In the genomic region with DNA sequence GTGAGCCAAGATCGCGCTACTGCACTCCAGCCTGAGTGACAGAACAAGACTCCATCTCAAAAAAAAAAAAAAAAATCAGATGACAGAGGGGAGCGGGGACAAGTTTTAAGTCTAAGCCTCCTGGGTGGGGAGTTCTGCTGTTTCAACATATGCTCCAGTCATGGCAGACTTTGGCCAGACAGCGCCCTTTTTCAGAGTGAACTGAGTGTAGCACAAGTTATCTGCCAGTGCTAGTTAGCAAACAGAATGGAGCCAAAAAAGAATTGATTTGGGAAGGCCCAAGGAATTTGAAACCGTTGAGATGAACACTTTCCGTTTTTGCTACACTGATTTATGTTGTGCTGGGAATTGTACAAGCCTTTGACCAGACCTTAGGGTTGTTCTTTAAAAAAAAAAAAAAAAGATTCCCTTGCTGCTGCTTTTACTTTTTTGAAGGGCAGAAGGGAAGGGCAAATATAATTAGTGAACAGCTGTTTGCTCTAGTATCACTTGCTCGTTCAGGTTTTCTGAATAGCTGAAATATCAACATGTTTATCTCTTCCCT, we compare ENCODE assay signal across 1 cellular context.
TF ChIP-seq lines count a peak whose summit lies in the region.

No MANE protein-coding gene starts in this region.

TF ChIP-seq in HepG2, 621 proteins besides CTCF, POLR2A, EP300 and RAD21 (continued from another document and continues in another):
- TF ChIP-seq PPARG (CRISPR knock-in tag; conservative IDR thresholded peaks at IDR 0.05) (no peak), ZFP36 (IDR thresholded peaks at IDR 0.05; ENCODE audit: borderline replicate concordance, low read depth, low read length, partially characterized antibody) (no peak), HOXA5 (CRISPR knock-in tag; IDR thresholded peaks at IDR 0.05) (no peak), ZNF564 (CRISPR knock-in tag; IDR thresholded peaks at IDR 0.05) (no peak), HES4 (CRISPR knock-in tag; IDR thresholded peaks at IDR 0.05; ENCODE audit: borderline replicate concordance) (no peak), DMAP1 (CRISPR knock-in tag; IDR thresholded peaks at IDR 0.05) (0 out of 2 replicates have a peak, but pooled peaks have one; percentile 40), ZNF605 (CRISPR knock-in tag; IDR thresholded peaks at IDR 0.05) (no peak), ZNF446 (CRISPR knock-in tag; IDR thresholded peaks at IDR 0.05) (no peak), MXD4 (CRISPR knock-in tag; IDR thresholded peaks at IDR 0.05) (no peak), DNMT1 (CRISPR knock-in tag; IDR thresholded peaks at IDR 0.05) (no peak), HHEX (CRISPR knock-in tag; IDR thresholded peaks at IDR 0.05) (no peak), ZNF781 (CRISPR knock-in tag; IDR thresholded peaks at IDR 0.05; ENCODE audit: borderline replicate concordance, not compliant biosample characterization) (no peak), TEAD2 (CRISPR knock-in tag; IDR thresholded peaks at IDR 0.05) (no peak), ZNF160 (CRISPR knock-in tag; IDR thresholded peaks at IDR 0.05) (no peak), CCAR2 (optimal IDR thresholded peaks at IDR 0.05; ENCODE audit: low read depth, low read length) (no peak), ZNF282 (IDR thresholded peaks at IDR 0.05; ENCODE audit: partially characterized antibody) (no peak), KDM4B (CRISPR knock-in tag; IDR thresholded peaks at IDR 0.05) (no peak), MLLT10 (CRISPR knock-in tag; IDR thresholded peaks at IDR 0.05) (no peak), MTF1 (CRISPR knock-in tag; IDR thresholded peaks at IDR 0.05) (no peak), ATF7-NPFF (CRISPR knock-in tag; IDR thresholded peaks at IDR 0.05; ENCODE audit: low read depth) (no peak), NFE2L2 (IDR thresholded peaks at IDR 0.05; ENCODE audit: low read length) (no peak), ZFYVE20 (CRISPR knock-in tag; IDR thresholded peaks at IDR 0.05; ENCODE audit: borderline replicate concordance, low read depth) (no peak), HNRNPUL1 (IDR thresholded peaks at IDR 0.05; ENCODE audit: low read depth, low read length) (no peak), TP53 (CRISPR knock-in tag; conservative IDR thresholded peaks at IDR 0.05) (no peak), SAP130 (CRISPR knock-in tag; IDR thresholded peaks at IDR 0.05; ENCODE audit: low read depth) (peak; percentile 65), ZNF780A (CRISPR knock-in tag; IDR thresholded peaks at IDR 0.05) (no peak), ZNF382 (CRISPR knock-in tag; IDR thresholded peaks at IDR 0.05; ENCODE audit: borderline replicate concordance) (no peak), ZNF790 (CRISPR knock-in tag; IDR thresholded peaks at IDR 0.05; ENCODE audit: borderline replicate concordance) (no peak), HNF4G (IDR thresholded peaks at IDR 0.05; ENCODE audit: borderline replicate concordance, low read depth, low read length) (peak; percentile 71; the same call in 1 of the 2 replicates), HNF4G (CRISPR knock-in tag; IDR thresholded peaks at IDR 0.05; ENCODE audit: borderline replicate concordance, low read depth) (no peak), HMG20A (CRISPR knock-in tag; IDR thresholded peaks at IDR 0.05; ENCODE audit: borderline replicate concordance) (no peak)
- TF ChIP-seq, protein P1, sequence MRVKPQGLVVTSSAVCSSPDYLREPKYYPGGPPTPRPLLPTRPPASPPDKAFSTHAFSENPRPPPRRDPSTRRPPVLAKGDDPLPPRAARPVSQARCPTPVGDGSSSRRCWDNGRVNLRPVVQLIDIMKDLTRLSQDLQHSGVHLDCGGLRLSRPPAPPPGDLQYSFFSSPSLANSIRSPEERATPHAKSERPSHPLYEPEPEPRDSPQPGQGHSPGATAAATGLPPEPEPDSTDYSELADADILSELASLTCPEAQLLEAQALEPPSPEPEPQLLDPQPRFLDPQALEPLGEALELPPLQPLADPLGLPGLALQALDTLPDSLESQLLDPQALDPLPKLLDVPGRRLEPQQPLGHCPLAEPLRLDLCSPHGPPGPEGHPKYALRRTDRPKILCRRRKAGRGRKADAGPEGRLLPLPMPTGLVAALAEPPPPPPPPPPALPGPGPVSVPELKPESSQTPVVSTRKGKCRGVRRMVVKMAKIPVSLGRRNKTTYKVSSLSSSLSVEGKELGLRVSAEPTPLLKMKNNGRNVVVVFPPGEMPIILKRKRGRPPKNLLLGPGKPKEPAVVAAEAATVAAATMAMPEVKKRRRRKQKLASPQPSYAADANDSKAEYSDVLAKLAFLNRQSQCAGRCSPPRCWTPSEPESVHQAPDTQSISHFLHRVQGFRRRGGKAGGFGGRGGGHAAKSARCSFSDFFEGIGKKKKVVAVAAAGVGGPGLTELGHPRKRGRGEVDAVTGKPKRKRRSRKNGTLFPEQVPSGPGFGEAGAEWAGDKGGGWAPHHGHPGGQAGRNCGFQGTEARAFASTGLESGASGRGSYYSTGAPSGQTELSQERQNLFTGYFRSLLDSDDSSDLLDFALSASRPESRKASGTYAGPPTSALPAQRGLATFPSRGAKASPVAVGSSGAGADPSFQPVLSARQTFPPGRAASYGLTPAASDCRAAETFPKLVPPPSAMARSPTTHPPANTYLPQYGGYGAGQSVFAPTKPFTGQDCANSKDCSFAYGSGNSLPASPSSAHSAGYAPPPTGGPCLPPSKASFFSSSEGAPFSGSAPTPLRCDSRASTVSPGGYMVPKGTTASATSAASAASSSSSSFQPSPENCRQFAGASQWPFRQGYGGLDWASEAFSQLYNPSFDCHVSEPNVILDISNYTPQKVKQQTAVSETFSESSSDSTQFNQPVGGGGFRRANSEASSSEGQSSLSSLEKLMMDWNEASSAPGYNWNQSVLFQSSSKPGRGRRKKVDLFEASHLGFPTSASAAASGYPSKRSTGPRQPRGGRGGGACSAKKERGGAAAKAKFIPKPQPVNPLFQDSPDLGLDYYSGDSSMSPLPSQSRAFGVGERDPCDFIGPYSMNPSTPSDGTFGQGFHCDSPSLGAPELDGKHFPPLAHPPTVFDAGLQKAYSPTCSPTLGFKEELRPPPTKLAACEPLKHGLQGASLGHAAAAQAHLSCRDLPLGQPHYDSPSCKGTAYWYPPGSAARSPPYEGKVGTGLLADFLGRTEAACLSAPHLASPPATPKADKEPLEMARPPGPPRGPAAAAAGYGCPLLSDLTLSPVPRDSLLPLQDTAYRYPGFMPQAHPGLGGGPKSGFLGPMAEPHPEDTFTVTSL (CRISPR knock-in tag; IDR thresholded peaks at IDR 0.05; ENCODE audit: borderline replicate concordance) = no peak
- TF ChIP-seq, protein P2, sequence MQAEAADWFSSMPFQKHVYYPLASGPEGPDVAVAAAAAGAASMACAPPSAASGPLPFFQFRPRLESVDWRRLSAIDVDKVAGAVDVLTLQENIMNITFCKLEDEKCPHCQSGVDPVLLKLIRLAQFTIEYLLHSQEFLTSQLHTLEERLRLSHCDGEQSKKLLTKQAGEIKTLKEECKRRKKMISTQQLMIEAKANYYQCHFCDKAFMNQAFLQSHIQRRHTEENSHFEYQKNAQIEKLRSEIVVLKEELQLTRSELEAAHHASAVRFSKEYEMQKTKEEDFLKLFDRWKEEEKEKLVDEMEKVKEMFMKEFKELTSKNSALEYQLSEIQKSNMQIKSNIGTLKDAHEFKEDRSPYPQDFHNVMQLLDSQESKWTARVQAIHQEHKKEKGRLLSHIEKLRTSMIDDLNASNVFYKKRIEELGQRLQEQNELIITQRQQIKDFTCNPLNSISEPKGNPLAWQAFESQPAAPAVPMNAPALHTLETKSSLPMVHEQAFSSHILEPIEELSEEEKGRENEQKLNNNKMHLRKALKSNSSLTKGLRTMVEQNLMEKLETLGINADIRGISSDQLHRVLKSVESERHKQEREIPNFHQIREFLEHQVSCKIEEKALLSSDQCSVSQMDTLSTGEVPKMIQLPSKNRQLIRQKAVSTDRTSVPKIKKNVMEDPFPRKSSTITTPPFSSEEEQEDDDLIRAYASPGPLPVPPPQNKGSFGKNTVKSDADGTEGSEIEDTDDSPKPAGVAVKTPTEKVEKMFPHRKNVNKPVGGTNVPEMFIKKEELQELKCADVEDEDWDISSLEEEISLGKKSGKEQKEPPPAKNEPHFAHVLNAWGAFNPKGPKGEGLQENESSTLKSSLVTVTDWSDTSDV (CRISPR knock-in tag; IDR thresholded peaks at IDR 0.05) = no peak
- TF ChIP-seq, protein P3, sequence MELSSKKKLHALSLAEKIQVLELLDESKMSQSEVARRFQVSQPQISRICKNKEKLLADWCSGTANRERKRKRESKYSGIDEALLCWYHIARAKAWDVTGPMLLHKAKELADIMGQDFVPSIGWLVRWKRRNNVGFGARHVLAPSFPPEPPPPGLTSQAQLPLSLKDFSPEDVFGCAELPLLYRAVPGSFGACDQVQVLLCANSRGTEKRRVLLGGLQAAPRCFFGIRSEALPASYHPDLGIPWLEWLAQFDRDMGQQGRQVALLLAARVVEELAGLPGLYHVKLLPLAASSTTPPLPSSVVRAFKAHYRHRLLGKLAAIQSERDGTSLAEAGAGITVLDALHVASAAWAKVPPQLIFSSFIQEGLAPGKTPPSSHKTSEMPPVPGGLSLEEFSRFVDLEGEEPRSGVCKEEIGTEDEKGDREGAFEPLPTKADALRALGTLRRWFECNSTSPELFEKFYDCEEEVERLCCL (CRISPR knock-in tag; IDR thresholded peaks at IDR 0.05; ENCODE audit: borderline replicate concordance) = no peak
- TF ChIP-seq, protein P4, sequence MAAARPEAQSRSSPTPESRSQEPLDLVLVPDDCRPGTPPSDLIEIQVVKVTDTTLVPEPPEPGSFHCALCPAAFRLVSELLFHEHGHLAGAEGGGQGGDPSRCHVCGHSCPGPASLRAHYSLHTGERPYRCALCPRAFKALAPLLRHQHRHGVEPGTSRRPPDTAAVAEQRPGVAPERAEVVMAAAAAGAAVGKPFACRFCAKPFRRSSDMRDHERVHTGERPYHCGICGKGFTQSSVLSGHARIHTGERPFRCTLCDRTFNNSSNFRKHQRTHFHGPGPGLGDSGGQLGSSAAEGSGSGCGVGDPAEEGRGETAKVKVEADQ (CRISPR knock-in tag; IDR thresholded peaks at IDR 0.05; ENCODE audit: borderline replicate concordance) = no peak
- TF ChIP-seq, protein P5, sequence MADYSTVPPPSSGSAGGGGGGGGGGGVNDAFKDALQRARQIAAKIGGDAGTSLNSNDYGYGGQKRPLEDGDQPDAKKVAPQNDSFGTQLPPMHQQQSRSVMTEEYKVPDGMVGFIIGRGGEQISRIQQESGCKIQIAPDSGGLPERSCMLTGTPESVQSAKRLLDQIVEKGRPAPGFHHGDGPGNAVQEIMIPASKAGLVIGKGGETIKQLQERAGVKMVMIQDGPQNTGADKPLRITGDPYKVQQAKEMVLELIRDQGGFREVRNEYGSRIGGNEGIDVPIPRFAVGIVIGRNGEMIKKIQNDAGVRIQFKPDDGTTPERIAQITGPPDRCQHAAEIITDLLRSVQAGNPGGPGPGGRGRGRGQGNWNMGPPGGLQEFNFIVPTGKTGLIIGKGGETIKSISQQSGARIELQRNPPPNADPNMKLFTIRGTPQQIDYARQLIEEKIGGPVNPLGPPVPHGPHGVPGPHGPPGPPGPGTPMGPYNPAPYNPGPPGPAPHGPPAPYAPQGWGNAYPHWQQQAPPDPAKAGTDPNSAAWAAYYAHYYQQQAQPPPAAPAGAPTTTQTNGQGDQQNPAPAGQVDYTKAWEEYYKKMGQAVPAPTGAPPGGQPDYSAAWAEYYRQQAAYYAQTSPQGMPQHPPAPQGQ (CRISPR knock-in tag; IDR thresholded peaks at IDR 0.05; ENCODE audit: borderline replicate concordance) = no peak
- TF ChIP-seq, protein P6, sequence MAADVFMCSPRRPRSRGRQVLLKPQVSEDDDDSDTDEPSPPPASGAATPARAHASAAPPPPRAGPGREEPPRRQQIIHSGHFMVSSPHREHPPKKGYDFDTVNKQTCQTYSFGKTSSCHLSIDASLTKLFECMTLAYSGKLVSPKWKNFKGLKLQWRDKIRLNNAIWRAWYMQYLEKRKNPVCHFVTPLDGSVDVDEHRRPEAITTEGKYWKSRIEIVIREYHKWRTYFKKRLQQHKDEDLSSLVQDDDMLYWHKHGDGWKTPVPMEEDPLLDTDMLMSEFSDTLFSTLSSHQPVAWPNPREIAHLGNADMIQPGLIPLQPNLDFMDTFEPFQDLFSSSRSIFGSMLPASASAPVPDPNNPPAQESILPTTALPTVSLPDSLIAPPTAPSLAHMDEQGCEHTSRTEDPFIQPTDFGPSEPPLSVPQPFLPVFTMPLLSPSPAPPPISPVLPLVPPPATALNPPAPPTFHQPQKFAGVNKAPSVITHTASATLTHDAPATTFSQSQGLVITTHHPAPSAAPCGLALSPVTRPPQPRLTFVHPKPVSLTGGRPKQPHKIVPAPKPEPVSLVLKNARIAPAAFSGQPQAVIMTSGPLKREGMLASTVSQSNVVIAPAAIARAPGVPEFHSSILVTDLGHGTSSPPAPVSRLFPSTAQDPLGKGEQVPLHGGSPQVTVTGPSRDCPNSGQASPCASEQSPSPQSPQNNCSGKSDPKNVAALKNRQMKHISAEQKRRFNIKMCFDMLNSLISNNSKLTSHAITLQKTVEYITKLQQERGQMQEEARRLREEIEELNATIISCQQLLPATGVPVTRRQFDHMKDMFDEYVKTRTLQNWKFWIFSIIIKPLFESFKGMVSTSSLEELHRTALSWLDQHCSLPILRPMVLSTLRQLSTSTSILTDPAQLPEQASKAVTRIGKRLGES (CRISPR knock-in tag; IDR thresholded peaks at IDR 0.05; ENCODE audit: borderline replicate concordance) = no peak
- TF ChIP-seq, protein P7, sequence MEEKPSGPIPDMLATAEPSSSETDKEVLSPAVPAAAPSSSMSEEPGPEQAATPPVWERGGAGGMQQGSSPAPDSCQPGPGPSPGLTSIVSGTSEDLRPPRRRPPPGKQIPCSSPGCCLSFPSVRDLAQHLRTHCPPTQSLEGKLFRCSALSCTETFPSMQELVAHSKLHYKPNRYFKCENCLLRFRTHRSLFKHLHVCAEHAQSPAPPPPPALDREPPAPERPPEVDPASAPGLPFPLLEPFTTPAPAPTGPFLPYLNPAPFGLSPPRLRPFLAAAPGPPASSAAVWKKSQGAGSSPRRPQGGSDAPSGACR (CRISPR knock-in tag; IDR thresholded peaks at IDR 0.05) = no peak
- TF ChIP-seq, protein P8, sequence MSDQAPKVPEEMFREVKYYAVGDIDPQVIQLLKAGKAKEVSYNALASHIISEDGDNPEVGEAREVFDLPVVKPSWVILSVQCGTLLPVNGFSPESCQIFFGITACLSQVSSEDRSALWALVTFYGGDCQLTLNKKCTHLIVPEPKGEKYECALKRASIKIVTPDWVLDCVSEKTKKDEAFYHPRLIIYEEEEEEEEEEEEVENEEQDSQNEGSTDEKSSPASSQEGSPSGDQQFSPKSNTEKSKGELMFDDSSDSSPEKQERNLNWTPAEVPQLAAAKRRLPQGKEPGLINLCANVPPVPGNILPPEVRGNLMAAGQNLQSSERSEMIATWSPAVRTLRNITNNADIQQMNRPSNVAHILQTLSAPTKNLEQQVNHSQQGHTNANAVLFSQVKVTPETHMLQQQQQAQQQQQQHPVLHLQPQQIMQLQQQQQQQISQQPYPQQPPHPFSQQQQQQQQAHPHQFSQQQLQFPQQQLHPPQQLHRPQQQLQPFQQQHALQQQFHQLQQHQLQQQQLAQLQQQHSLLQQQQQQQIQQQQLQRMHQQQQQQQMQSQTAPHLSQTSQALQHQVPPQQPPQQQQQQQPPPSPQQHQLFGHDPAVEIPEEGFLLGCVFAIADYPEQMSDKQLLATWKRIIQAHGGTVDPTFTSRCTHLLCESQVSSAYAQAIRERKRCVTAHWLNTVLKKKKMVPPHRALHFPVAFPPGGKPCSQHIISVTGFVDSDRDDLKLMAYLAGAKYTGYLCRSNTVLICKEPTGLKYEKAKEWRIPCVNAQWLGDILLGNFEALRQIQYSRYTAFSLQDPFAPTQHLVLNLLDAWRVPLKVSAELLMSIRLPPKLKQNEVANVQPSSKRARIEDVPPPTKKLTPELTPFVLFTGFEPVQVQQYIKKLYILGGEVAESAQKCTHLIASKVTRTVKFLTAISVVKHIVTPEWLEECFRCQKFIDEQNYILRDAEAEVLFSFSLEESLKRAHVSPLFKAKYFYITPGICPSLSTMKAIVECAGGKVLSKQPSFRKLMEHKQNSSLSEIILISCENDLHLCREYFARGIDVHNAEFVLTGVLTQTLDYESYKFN (CRISPR knock-in tag; conservative IDR thresholded peaks at IDR 0.05) = peak; percentile 75
- TF ChIP-seq, protein P9, sequence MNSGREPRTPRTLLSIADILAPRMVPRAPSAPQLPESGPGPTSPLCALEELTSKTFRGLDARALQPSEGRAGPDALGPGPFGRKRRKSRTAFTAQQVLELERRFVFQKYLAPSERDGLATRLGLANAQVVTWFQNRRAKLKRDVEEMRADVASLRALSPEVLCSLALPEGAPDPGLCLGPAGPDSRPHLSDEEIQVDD (CRISPR knock-in tag; IDR thresholded peaks at IDR 0.05; ENCODE audit: borderline replicate concordance) = no peak
